In the genomic region with DNA sequence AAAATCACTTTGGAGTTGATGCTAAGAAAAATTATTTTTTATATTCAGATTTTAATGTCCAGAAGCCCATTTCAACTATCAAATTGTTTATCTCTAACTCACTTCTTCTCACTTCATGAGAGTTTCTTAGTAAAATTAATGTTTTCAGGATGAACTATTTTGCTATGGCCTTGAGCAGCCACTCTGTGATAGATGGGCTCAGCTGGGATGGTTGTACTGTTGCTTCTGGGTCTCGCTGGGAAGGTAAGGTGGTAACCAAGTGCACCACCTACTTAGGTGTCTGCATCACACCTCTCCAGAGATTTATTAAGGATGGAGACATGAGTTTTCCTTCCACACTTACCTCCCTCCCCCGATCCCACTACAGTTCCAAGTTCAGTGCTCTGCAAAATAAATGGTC, we compare ENCODE assay signal across 29 cellular contexts.
"Had no signal": no experiment of that assay in that cellular context is flagged by ENCODE, and none has a peak within 500 bp of the region (broad histone marks: within the 10 kb centered on the region; RNA-seq: fewer than 3 reads in every experiment).

No MANE protein-coding gene starts in this region.

- H3K4me3 Mint-ChIP-seq: stimulated activated effector memory CD8-positive, alpha-beta T cell treated with anti-CD3 and anti-CD28 coated beads, Interleukin-12 subunit alpha, Interleukin-12 subunit beta, amount 100 ng/mL, for 72 hours; stimulated activated memory B cell treated with anti-CD40 and anti-IgM and Interleukin-4, amounts not matched to agents 10 μg/mL and 1 μg/mL and 100 μg/mL, for 72 hours; stimulated activated naive B cell treated with anti-CD40 and anti-IgM and Interleukin-4, amounts not matched to agents 10 μg/mL and 1 μg/mL and 100 μg/mL, for 72 hours; stimulated activated naive CD8-positive, alpha-beta T cell treated with anti-CD3 and anti-CD28 coated beads, Interleukin-15, amount 100 ng/mL, for 72 hours; stimulated activated naive CD8-positive, alpha-beta T cell treated with anti-CD3 and anti-CD28 coated beads, Interleukin-15, Interleukin-2, amounts not matched to agents 100 ng/mL and 50 ng/mL, for 24 hours; type B pancreatic cell had no signal

- H3K27me3 ChIP-seq: testis, thyroid gland, tibial nerve, transverse colon, upper lobe of left lung, upper lobe of right lung, uterus, vagina had no signal

- H3K4me3 ChIP-seq: stomach, suprapubic skin, testis, thoracic aorta, thyroid gland, tibial artery, tibial nerve, transverse colon, upper lobe of left lung, upper lobe of right lung, uterus, vagina had no signal

- H3K9me3 Mint-ChIP-seq: type B pancreatic cell had no signal

- H3K36me3 ChIP-seq: stomach, suprapubic skin, thoracic aorta, thyroid gland, tibial artery, tibial nerve, transverse colon, upper lobe of left lung, upper lobe of right lung, uterus, vagina had no signal

- H3K4me1 ChIP-seq: stomach, suprapubic skin, testis, thyroid gland, tibial artery, tibial nerve, transverse colon, upper lobe of left lung, upper lobe of right lung, uterus, vagina had no signal

- H3K4me1 Mint-ChIP-seq: stimulated activated effector memory CD8-positive, alpha-beta T cell treated with anti-CD3 and anti-CD28 coated beads, Interleukin-12 subunit alpha, Interleukin-12 subunit beta, amount 100 ng/mL, for 72 hours; stimulated activated naive B cell treated with anti-CD40 and anti-IgM and Interleukin-4, amounts not matched to agents 10 μg/mL and 1 μg/mL and 100 μg/mL, for 72 hours; stimulated activated naive CD8-positive, alpha-beta T cell treated with anti-CD3 and anti-CD28 coated beads, Interleukin-15, amount 100 ng/mL, for 72 hours had no signal

- H3K27ac Mint-ChIP-seq: stimulated activated effector memory CD8-positive, alpha-beta T cell treated with anti-CD3 and anti-CD28 coated beads, Interleukin-12 subunit alpha, Interleukin-12 subunit beta, amount 100 ng/mL, for 72 hours; stimulated activated memory B cell treated with anti-CD40 and anti-IgM and Interleukin-4, amounts not matched to agents 10 μg/mL and 1 μg/mL and 100 μg/mL, for 72 hours; stimulated activated naive B cell treated with anti-CD40 and anti-IgM and Interleukin-4, amounts not matched to agents 10 μg/mL and 1 μg/mL and 100 μg/mL, for 72 hours; stimulated activated naive CD8-positive, alpha-beta T cell treated with anti-CD3 and anti-CD28 coated beads, Interleukin-15, amount 100 ng/mL, for 72 hours; stimulated activated naive CD8-positive, alpha-beta T cell treated with anti-CD3 and anti-CD28 coated beads, Interleukin-15, Interleukin-2, amounts not matched to agents 100 ng/mL and 50 ng/mL, for 24 hours; type B pancreatic cell had no signal

- DNase-seq: stimulated activated CD4-positive, alpha-beta T cell treated with anti-CD3 and anti-CD28 coated beads, Interleukin-2, amount 100 ng/mL, for 48 hours; stimulated activated CD4-positive, alpha-beta T cell treated with anti-CD3 and anti-CD28 coated beads, Interleukin-4, amount 100 ng/mL, for 1 hour; stimulated activated CD4-positive, alpha-beta T cell treated with anti-CD3 and anti-CD28 coated beads, Interleukin-4, amount 100 ng/mL, for 24 hours; stimulated activated CD4-positive, alpha-beta T cell treated with anti-CD3 and anti-CD28 coated beads, Interleukin-4, amount 100 ng/mL, for 4 hours; stimulated activated CD8-positive, alpha-beta memory T cell treated with anti-CD3 and anti-CD28 coated beads, Interleukin-4, amount 100 ng/mL, for 48 hours; stimulated activated naive B cell treated with anti-CD40 and anti-IgM and Interleukin-4, amounts not matched to agents 10 μg/mL and 1 μg/mL and 100 μg/mL, for 72 hours; stimulated activated naive CD4-positive, alpha-beta T cell; stimulated activated naive CD4-positive, alpha-beta T cell treated with Interleukin-2 at 50 U/mL for 16 hours; stimulated activated naive CD8-positive, alpha-beta T cell treated with anti-CD3 and anti-CD28 coated beads, Interleukin-15, amount 100 ng/mL, for 72 hours; stimulated activated naive CD8-positive, alpha-beta T cell treated with anti-CD3 and anti-CD28 coated beads, Interleukin-15, Interleukin-2, amounts not matched to agents 100 U/mL and 50 U/mL, for 24 hours; stomach; substantia nigra; testis; thyroid gland; transverse colon; trophoblast cell; upper lobe of left lung; uterus had no signal

- H3K36me3 Mint-ChIP-seq: stimulated activated effector memory CD8-positive, alpha-beta T cell treated with anti-CD3 and anti-CD28 coated beads, Interleukin-12 subunit alpha, Interleukin-12 subunit beta, amount 100 ng/mL, for 72 hours; type B pancreatic cell had no signal

- H3K27ac ChIP-seq: stomach, suprapubic skin, testis, thoracic aorta, thyroid gland, tibial artery, tibial nerve, transverse colon, upper lobe of left lung, upper lobe of right lung, uterus, vagina had no signal

- FAIRE-seq: urothelium cell line had no signal

- ATAC-seq: stimulated activated effector memory CD8-positive, alpha-beta T cell treated with anti-CD3 and anti-CD28 coated beads, Interleukin-12 subunit alpha, Interleukin-12 subunit beta, amount 100 ng/mL, for 72 hours; stimulated activated naive B cell treated with anti-CD40 and anti-IgM and Interleukin-4, amounts not matched to agents 10 μg/mL and 1 μg/mL and 100 μg/mL, for 72 hours; stimulated activated naive CD8-positive, alpha-beta T cell treated with anti-CD3 and anti-CD28 coated beads, Interleukin-15, amount 100 ng/mL, for 72 hours; stimulated activated naive CD8-positive, alpha-beta T cell treated with anti-CD3 and anti-CD28 coated beads, Interleukin-15, Interleukin-2, amounts not matched to agents 100 U/mL and 50 U/mL, for 24 hours; upper lobe of right lung had no signal

- H3K9me3 ChIP-seq: testis, thyroid gland, transverse colon, upper lobe of right lung, uterus, vagina had no signal
